In genomic region chr16:12229759-12230594, GRCh38 we compare ENCODE assay signal across 15 cellular contexts.
A peak's percentile ranks its signal among the peaks of the same experiment; 100 is the strongest.
DNase-seq lines count a peak whose midpoint lies in the region; ATAC-seq and TF ChIP-seq lines count a peak whose summit lies in the region.
"Had no signal": no experiment of that assay in that cellular context is flagged by ENCODE, and none has a peak within 500 bp of the region (broad histone marks: within the 10 kb centered on the region; RNA-seq: fewer than 3 reads in every experiment).

No MANE protein-coding gene starts in this region.

- H3K4me3 ChIP-seq in suprapubic skin: no peak overlapping the region

- peaks cover 10 to 16% of the 10 kb centered on the region in 2 donors for H3K36me3 Mint-ChIP-seq in CD14-positive monocyte
- H3K36me3 Mint-ChIP-seq: stimulated activated effector memory CD8-positive, alpha-beta T cell treated with anti-CD3 and anti-CD28 coated beads, Interleukin-12 subunit alpha, Interleukin-12 subunit beta, amount 100 ng/mL, for 72 hours had no signal

- H3K36me3 ChIP-seq in suprapubic skin: no peaks in the 10 kb centered on the region

- H3K27me3 Mint-ChIP-seq in CD14-positive monocyte (ENCODE audit: low read depth in 3 of 3): peaks cover 0 to 3% (median 0%) of the 10 kb centered on the region in 3 donors
- H3K27me3 Mint-ChIP-seq: memory B cell had no signal

- no peaks in the 10 kb centered on the region for H3K27me3 ChIP-seq in suprapubic skin

- H3K4me1 ChIP-seq in suprapubic skin: peaks cover 13% of the 10 kb centered on the region

- H3K27ac ChIP-seq in suprapubic skin: no peak overlapping the region

- no peaks in the 10 kb centered on the region for H3K9me3 ChIP-seq in suprapubic skin

- intact Hi-C loops in CD14-positive monocyte (cut with micrococcal nuclease): no loop called here

- ATAC-seq in HG02973 (IDR thresholded peaks at IDR 0.05; ENCODE audit: unreplicated experiment): no peak
- ATAC-seq: stimulated activated effector memory CD8-positive, alpha-beta T cell treated with anti-CD3 and anti-CD28 coated beads, Interleukin-12 subunit alpha, Interleukin-12 subunit beta, amount 100 ng/mL, for 72 hours had no signal

- TF ChIP-seq CTCF in CD14-positive monocyte (IDR thresholded peaks at IDR 0.05) (no peak), suprapubic skin (IDR thresholded peaks at IDR 0.05) (no peak)

- TF ChIP-seq POLR2A in suprapubic skin (IDR thresholded peaks at IDR 0.05): no peak

- no peak for TF ChIP-seq EP300 in suprapubic skin (IDR thresholded peaks at IDR 0.05)

- H3K4me3 Mint-ChIP-seq in CD14-positive monocyte: no peak overlapping the region
- H3K4me3 Mint-ChIP-seq: memory B cell; stimulated activated effector memory CD8-positive, alpha-beta T cell treated with anti-CD3 and anti-CD28 coated beads, Interleukin-12 subunit alpha, Interleukin-12 subunit beta, amount 100 ng/mL, for 72 hours had no signal

- no peaks in the 10 kb centered on the region for H3K9me3 Mint-ChIP-seq in CD14-positive monocyte
- H3K9me3 Mint-ChIP-seq: memory B cell; stimulated activated effector memory CD8-positive, alpha-beta T cell treated with anti-CD3 and anti-CD28 coated beads, Interleukin-12 subunit alpha, Interleukin-12 subunit beta, amount 100 ng/mL, for 72 hours had no signal

- 69% methylated on average over 11 of the region's 11 CpGs for WGBS in suprapubic skin

- H3K27ac Mint-ChIP-seq in CD14-positive monocyte: peak overlapping the region in 1 of 7 donors; percentile 15
- H3K27ac Mint-ChIP-seq: memory B cell; stimulated activated effector memory CD8-positive, alpha-beta T cell treated with anti-CD3 and anti-CD28 coated beads, Interleukin-12 subunit alpha, Interleukin-12 subunit beta, amount 100 ng/mL, for 72 hours had no signal

- H3K4me1 Mint-ChIP-seq in CD14-positive monocyte: peaks cover 12% of the 10 kb centered on the region

- DNase-seq in DMS153 (lab: John Stamatoyannopoulos, UW) (peak; percentile 89), NCI-H146 (lab: John Stamatoyannopoulos, UW) (peak; percentile 62), SHP77 treated with DMSO at 0.1 percent for 48 hours (lab: John Stamatoyannopoulos, UW) (peak; percentile 73), foreskin melanocyte (peak; percentile 74), CD14-positive monocyte (ENCODE audit: low spot score) (no peak), suprapubic skin (ENCODE audit: low spot score in 2 of 2) (no peak)
- no peak for DNase-seq in NK-92 treated with Interleukin-12 subunit alpha and Interleukin-12 subunit beta, amount 100 ng/mL, for 24 hours (lab: John Stamatoyannopoulos, UW)
- DNase-seq: activated CD4-positive, alpha-beta T cell treated with anti-CD3 and anti-CD28 coated beads for 1 hour; activated gamma-delta T cell treated with Interleukin-2 at 50 U/mL for 16 hours; DMS53; glutamatergic neuron; MV-4-11 had no signal

Comparison
In these comparisons a context has a peak if more than half of its experiments do, and no peak if none do; other contexts are left out.
1. DNase-seq: peak in DMS153 (single experiment), NCI-H146 (single experiment), SHP77 treated with DMSO at 0.1 percent for 48 hours (single experiment) and foreskin melanocyte (single experiment); none in NK-92 treated with Interleukin-12 subunit alpha and Interleukin-12 subunit beta, amount 100 ng/mL, for 24 hours (single experiment), CD14-positive monocyte (single experiment) and suprapubic skin (0 of 2).